In genomic region chr4:185381794-185382193, GRCh38 we compare ENCODE assay signal across 17 cellular contexts. TPM values are rescaled to one million over a fixed set of nuclear protein-coding genes. Genes with fewer than 3 reads are reported as not detected.
DNase-seq lines count a peak whose midpoint lies in the region; ATAC-seq and TF ChIP-seq lines count a peak whose summit lies in the region.
"Had no signal": no experiment of that assay in that cellular context is flagged by ENCODE, and none has a peak within 500 bp of the region (broad histone marks: within the 10 kb centered on the region; RNA-seq: fewer than 3 reads in every experiment).

No MANE protein-coding gene starts in this region.

- 77 to 87% methylated on average over 2 of the region's 2 CpGs for WGBS in body of pancreas, 2 donors

- H3K27ac ChIP-seq in body of pancreas, result no peak overlapping the region
- H3K27ac ChIP-seq: SJCRH30 had no signal

- peaks cover 57% of the 10 kb centered on the region for H3K4me1 ChIP-seq in body of pancreas
- H3K4me1 ChIP-seq: SJCRH30 had no signal

- TF ChIP-seq POLR2A in body of pancreas (IDR thresholded peaks at IDR 0.05), result no peak

- TF ChIP-seq CTCF in cardiac fibroblast (IDR thresholded peaks at IDR 0.05; ENCODE audit: low read depth, low read length) (no peak), fibroblast of villous mesenchyme (IDR thresholded peaks at IDR 0.05; ENCODE audit: insufficient read depth, low read depth, low read length) (no peak), omental fat pad (IDR thresholded peaks at IDR 0.05) (no peak), body of pancreas (IDR thresholded peaks at IDR 0.05) (no peak)

- no peaks in the 10 kb centered on the region for H3K9me3 ChIP-seq in body of pancreas
- H3K9me3 ChIP-seq: SJCRH30 had no signal

- no peak overlapping the region for H3K4me3 ChIP-seq in cardiac fibroblast (replicated peaks in 1 of 2; ENCODE audit: low read depth in 2 of 2, low read length in 2 of 2)
- no peak overlapping the region for H3K4me3 ChIP-seq in fibroblast of villous mesenchyme (ENCODE audit: low read depth, low read length)
- no peak overlapping the region for H3K4me3 ChIP-seq in body of pancreas
- H3K4me3 ChIP-seq: SJCRH30 had no signal

- H3K36me3 ChIP-seq in body of pancreas (replicated peaks in 1 of 2; ENCODE audit: insufficient read depth in 1 of 2, low read depth in 2 of 2), result no peaks in the 10 kb centered on the region
- H3K36me3 ChIP-seq: SJCRH30 had no signal

- no peak for ATAC-seq in omental fat pad (ENCODE audit: low FRiP score)
- ATAC-seq in body of pancreas, result no peak
- ATAC-seq: HCT116 had no signal

- DNase-seq in EL, result peak; percentile 18
- DNase-seq in NCI-H226, result peak; percentile 21
- DNase-seq in cardiac fibroblast (ENCODE audit: low read depth in 2 of 2), result peak; percentile 50 to 55
- peak; percentile 33 for DNase-seq in fibroblast of villous mesenchyme (ENCODE audit: low read depth)
- no peak for DNase-seq in D341Med (ENCODE audit: low spot score)
- DNase-seq in omental fat pad (ENCODE audit: low spot score), result no peak
- no peak for DNase-seq in SHP77 (lab: John Stamatoyannopoulos, UW)
- DNase-seq in body of pancreas, result no peak
- DNase-seq: COR-L47, Karpas-422, MM.1S, NCI-H1105 treated with DMSO at 0.1 percent for 48 hours, NCI-H187 treated with DMSO at 0.1 percent for 48 hours, NCI-H446 treated with DMSO at 0.1 percent for 48 hours, OCI-M1, SJCRH30 had no signal

- intact Hi-C loops in body of pancreas (cut with DNase I), result no loop called here

- H3K27me3 ChIP-seq in body of pancreas, result no peaks in the 10 kb centered on the region
- H3K27me3 ChIP-seq: SJCRH30 had no signal

RNA-seq across cellular contexts. Expression of gene LRP2BP, which starts 13.9 kb away (rescaled TPM):
- total RNA-seq in fibroblast of villous mesenchyme, result 0.32 and 1.3 TPM in 2 replicates
- 1 to 10 TPM in 3 of 4 donors, under 1 TPM in 1; 0.56 to 4.0 (median 1.7) TPM for total RNA-seq in omental fat pad
- 1 to 10 TPM; 2.0 to 2.1 TPM for total RNA-seq in body of pancreas

RNA-seq across cellular contexts. Expression of gene ANKRD37, which starts 14.8 kb away (rescaled TPM):
- 3.0 and 3.2 TPM in 2 replicates for total RNA-seq in fibroblast of villous mesenchyme
- 10 to 100 TPM in 2 of 4 donors, 1 to 10 TPM in 2; 6.2 to 46.4 (median 11.1) TPM for total RNA-seq in omental fat pad
- total RNA-seq in body of pancreas, result 10 to 100 TPM; 10.1 to 22.4 TPM

RNA-seq across cellular contexts. Expression of gene UFSP2, which starts 44.0 kb away (rescaled TPM):
- 30.3 and 42.7 TPM in 2 replicates for total RNA-seq in fibroblast of villous mesenchyme
- total RNA-seq in omental fat pad, result 10 to 100 TPM; 22.5 to 44.8 (median 26.4) TPM
- 10 to 100 TPM; 14.8 to 18.5 TPM for total RNA-seq in body of pancreas

Comparison
In these comparisons a context has a peak if more than half of its experiments do, and no peak if none do; other contexts are left out.
1. DNase-seq: peak in EL (single experiment), NCI-H226 (single experiment), cardiac fibroblast (2 of 2) and fibroblast of villous mesenchyme (single experiment); none in D341Med (single experiment), omental fat pad (single experiment), SHP77 (0 of 2) and body of pancreas (0 of 4).